Comparison of ENCODE assay signal across 1 cellular context in the genomic region with DNA sequence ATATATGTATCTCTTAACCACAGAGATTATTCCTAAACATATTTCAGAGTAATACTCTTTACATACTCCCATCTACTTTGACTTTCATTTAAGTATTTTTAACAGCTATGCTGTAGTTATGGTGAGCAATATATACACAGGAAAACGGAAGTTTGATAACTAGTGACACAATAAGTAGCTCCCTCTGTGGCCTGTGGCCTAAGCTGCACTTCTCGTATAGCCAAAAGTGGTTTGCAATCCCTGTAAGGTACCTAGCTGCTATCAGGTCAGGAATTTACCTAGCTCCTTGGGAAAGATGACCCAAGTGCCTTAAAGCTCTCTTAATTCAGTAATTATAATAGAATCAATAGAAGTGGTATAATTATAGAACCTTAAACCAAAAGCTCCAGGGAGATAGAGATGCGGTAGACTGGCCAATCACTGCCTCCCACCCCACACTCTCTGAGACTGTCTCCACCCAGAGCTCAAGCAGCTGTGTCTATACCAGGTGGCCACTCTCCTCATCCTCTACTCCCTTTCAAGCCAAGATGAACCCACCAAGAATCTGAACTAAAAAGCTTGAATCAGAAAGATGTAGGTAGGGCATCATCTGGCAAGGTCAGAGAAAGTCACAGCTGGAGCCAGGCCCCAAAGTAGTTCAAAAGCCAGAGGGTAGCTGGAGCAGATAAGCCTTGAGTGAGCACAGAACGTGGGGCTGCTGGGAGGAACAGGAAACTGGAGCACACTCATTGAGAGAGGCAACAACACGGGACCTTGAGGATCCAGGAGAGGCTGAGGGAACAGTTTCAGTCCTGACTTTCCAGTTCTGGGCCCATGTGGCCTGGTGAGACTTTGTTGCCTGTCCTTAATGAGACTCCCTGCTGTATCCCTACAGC.
TF ChIP-seq lines count a peak whose summit lies in the region.

No MANE protein-coding gene starts in this region.

TF ChIP-seq in HepG2, 621 proteins besides CTCF, POLR2A, EP300 and RAD21 (continued from another document):
- TF ChIP-seq, protein P1, sequence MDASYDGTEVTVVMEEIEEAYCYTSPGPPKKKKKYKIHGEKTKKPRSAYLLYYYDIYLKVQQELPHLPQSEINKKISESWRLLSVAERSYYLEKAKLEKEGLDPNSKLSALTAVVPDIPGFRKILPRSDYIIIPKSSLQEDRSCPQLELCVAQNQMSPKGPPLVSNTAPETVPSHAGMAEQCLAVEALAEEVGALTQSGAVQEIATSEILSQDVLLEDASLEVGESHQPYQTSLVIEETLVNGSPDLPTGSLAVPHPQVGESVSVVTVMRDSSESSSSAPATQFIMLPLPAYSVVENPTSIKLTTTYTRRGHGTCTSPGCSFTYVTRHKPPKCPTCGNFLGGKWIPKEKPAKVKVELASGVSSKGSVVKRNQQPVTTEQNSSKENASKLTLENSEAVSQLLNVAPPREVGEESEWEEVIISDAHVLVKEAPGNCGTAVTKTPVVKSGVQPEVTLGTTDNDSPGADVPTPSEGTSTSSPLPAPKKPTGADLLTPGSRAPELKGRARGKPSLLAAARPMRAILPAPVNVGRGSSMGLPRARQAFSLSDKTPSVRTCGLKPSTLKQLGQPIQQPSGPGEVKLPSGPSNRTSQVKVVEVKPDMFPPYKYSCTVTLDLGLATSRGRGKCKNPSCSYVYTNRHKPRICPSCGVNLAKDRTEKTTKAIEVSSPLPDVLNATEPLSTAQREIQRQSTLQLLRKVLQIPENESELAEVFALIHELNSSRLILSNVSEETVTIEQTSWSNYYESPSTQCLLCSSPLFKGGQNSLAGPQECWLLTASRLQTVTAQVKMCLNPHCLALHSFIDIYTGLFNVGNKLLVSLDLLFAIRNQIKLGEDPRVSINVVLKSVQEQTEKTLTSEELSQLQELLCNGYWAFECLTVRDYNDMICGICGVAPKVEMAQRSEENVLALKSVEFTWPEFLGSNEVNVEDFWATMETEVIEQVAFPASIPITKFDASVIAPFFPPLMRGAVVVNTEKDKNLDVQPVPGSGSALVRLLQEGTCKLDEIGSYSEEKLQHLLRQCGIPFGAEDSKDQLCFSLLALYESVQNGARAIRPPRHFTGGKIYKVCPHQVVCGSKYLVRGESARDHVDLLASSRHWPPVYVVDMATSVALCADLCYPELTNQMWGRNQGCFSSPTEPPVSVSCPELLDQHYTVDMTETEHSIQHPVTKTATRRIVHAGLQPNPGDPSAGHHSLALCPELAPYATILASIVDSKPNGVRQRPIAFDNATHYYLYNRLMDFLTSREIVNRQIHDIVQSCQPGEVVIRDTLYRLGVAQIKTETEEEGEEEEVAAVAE (CRISPR knock-in tag; IDR thresholded peaks at IDR 0.05; ENCODE audit: borderline replicate concordance) = no peak
- TF ChIP-seq ELF3 (CRISPR knock-in tag; IDR thresholded peaks at IDR 0.05) = no peak
- TF ChIP-seq ZNF34 (CRISPR knock-in tag; IDR thresholded peaks at IDR 0.05; ENCODE audit: borderline replicate concordance) = no peak
- no peak for TF ChIP-seq MXI1 (IDR thresholded peaks at IDR 0.05; ENCODE audit: borderline replicate concordance, low read depth, low read length)
- no peak for TF ChIP-seq TBL1XR1 (IDR thresholded peaks at IDR 0.05; ENCODE audit: borderline replicate concordance, low read length, partially characterized antibody)
- TF ChIP-seq, protein P2, sequence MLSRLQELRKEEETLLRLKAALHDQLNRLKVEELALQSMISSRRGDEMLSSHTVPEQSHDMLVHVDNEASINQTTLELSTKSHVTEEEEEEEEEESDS (CRISPR knock-in tag; IDR thresholded peaks at IDR 0.05; ENCODE audit: borderline replicate concordance) = no peak
- no peak for TF ChIP-seq ATM (IDR thresholded peaks at IDR 0.05; ENCODE audit: borderline replicate concordance)
- no peak for TF ChIP-seq ZNF672 (CRISPR knock-in tag; IDR thresholded peaks at IDR 0.05)
- no peak for TF ChIP-seq TCF7 (IDR thresholded peaks at IDR 0.05; ENCODE audit: low read depth)
- TF ChIP-seq U2AF2 (IDR thresholded peaks at IDR 0.05; ENCODE audit: low read depth, low read length) = no peak
- TF ChIP-seq RFXANK (CRISPR knock-in tag; IDR thresholded peaks at IDR 0.05) = no peak
